Comparison of ENCODE assay signal across 12 cellular contexts in genomic region chr4:18566970-18567799, GRCh38.
"Had no signal": no experiment of that assay in that cellular context is flagged by ENCODE, and none has a peak within 500 bp of the region (broad histone marks: within the 10 kb centered on the region; RNA-seq: fewer than 3 reads in every experiment).

No MANE protein-coding gene starts in this region.

- ATAC-seq: esophagus mucosa had no signal

- H3K9me3 ChIP-seq: transverse colon had no signal

- H3K4me3 ChIP-seq: cardiac muscle cell, transverse colon had no signal

- H3K27ac ChIP-seq: cardiac muscle cell, transverse colon had no signal

- H3K4me1 ChIP-seq: transverse colon had no signal

- H3K36me3 ChIP-seq: cardiac muscle cell, transverse colon had no signal

- H3K27me3 ChIP-seq: cardiac muscle cell, transverse colon had no signal

- DNase-seq: activated CD4-positive, alpha-beta T cell treated with anti-CD3 and anti-CD28 coated beads for 1 hour; activated CD4-positive, alpha-beta T cell treated with anti-CD3 and anti-CD28 coated beads, Interleukin-2, amount 50 U/mL, for 4 hours; activated naive CD4-positive, alpha-beta T cell treated with anti-CD3 and anti-CD28 coated beads, Interleukin-2, amount 10 ng/mL, durations not matched to agents 7 days and 5 days; retina; stimulated activated CD4-positive, alpha-beta T cell treated with anti-CD3 and anti-CD28 coated beads, Interleukin-15, amount 100 ng/mL, for 24 hours; stimulated activated CD4-positive, alpha-beta T cell treated with anti-CD3 and anti-CD28 coated beads, Interleukin-4, amount 100 ng/mL, for 24 hours; stimulated activated naive CD4-positive, alpha-beta T cell; substantia nigra; T-helper 1 cell; transverse colon had no signal
